In the genomic region with DNA sequence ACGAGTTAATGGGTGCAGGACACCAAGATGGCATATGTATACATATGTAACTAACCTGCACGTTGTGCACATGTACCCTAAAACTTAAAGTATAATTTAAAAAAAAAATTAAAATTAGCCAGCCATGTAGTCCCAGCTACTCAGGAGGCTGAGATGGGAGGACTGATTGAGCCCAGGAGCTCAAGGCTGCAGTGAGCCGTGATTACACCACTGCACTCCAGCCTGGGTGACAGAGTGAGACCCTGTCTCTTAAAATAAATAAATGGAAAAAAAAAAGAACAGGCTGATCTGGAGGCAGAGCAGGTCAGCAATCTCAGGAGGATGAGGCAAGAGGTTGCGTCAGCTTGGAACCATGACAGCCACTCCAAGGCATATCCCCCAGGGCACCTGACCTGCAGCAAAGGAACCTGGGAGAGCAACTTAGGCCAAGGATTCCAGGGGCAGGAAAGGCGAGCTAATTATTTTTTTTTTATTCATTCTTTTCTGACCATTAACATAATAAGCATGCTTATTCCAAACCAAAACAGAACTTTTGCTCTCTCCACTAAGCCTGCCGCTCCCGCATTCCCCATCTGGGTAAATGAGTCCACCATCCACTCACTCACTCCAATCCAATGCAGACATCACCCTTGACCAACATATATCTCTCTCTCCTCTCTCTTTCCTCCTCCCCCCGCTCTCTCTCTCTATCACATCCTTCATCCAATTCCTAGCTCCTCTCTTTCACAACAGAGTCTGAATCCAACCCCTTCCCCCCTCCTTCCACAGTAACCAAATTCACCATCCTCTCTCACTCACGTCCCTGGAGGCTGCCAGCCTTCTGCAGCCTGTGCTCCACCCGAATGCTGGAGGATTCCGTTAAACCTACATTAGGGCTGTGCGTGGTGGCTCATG, we compare ENCODE assay signal across 12 cellular contexts. TPM values are rescaled to one million over a fixed set of nuclear protein-coding genes. Genes with fewer than 3 reads are reported as not detected.
DNase-seq lines count a peak whose midpoint lies in the region; ATAC-seq and TF ChIP-seq lines count a peak whose summit lies in the region.
"Had no signal": no experiment of that assay in that cellular context is flagged by ENCODE, and none has a peak within 500 bp of the region (broad histone marks: within the 10 kb centered on the region; RNA-seq: fewer than 3 reads in every experiment).

No MANE protein-coding gene starts in this region.

- H3K9me3 ChIP-seq in heart right ventricle (peaks cover 0 to 3% (median 0%) of the 10 kb centered on the region in 11 donors), gastrocnemius medialis (no peaks in the 10 kb centered on the region)

- in situ Hi-C loops in gastrocnemius medialis (cut with MboI; ENCODE audit: low sequenced_read_pairs in 4 of 4) = no loop called here

- H3K4me3 Mint-ChIP-seq in WTC11 = no peak overlapping the region
- no peak overlapping the region for H3K4me3 Mint-ChIP-seq in activated T-cell treated with anti-CD3 and anti-CD28 coated beads, Interleukin-2, amount 50 U/mL, for 72 hours

- H3K36me3 Mint-ChIP-seq in WTC11 = no peaks in the 10 kb centered on the region
- no peaks in the 10 kb centered on the region for H3K36me3 Mint-ChIP-seq in activated T-cell treated with anti-CD3 and anti-CD28 coated beads, Interleukin-2, amount 50 U/mL, for 72 hours (ENCODE audit: insufficient read depth in 2 of 2)

- intact Hi-C loops in heart right ventricle (cut with DNase I) = no loop called here
- intact Hi-C loops in gastrocnemius medialis (cut with DNase I; ENCODE audit: low total_unique reads) = loop anchor here (2.0 kb wide), 1 partner anchor 15 kb away; no protein-coding TSS in a partner anchor

- POLR2A ChIA-PET in WTC11 (lab: Charles Lee) = no interaction called here

- H3K4me1 ChIP-seq in heart right ventricle (peaks cover 0 to 19% (median 16%) of the 10 kb centered on the region in 9 donors), gastrocnemius medialis (peaks cover 23 to 27% of the 10 kb centered on the region in 2 donors)

- WGBS in heart right ventricle, 2 donors = 67 to 75% methylated on average over 12 of the region's 12 CpGs

- DNase-seq in EH (ENCODE audit: low read depth) = peak; percentile 79
- no peak for DNase-seq in WTC11 (ENCODE audit: low spot score)
- DNase-seq in heart right ventricle = peak in 1 of 2 donors; percentile 53
- DNase-seq in gastrocnemius medialis = peak; percentile 83 to 92
- DNase-seq in NCI-H774 (lab: John Stamatoyannopoulos, UW) = no peak
- DNase-seq in activated T-cell treated with anti-CD3 and anti-CD28 coated beads, Interleukin-2, amount 50 U/mL, for 72 hours = no peak
- DNase-seq: amniotic stem cell; COR-L47; erythroblast; stimulated activated CD4-positive, alpha-beta T cell treated with anti-CD3 and anti-CD28 coated beads, Interleukin-12 subunit alpha, Interleukin-12 subunit beta, amount 100 ng/mL, for 4 hours had no signal

- H3K4me3 ChIP-seq in heart right ventricle (no peak overlapping the region), gastrocnemius medialis (peak overlapping the region in 3 of 4 donors; percentile 5 to 24 (median 7))

- H3K36me3 ChIP-seq in heart right ventricle (peaks cover 0 to 6% (median 0%) of the 10 kb centered on the region in 9 donors), gastrocnemius medialis (no peaks in the 10 kb centered on the region)

- H3K27ac ChIP-seq in heart right ventricle (peak overlapping the region in 2 of 10 donors; percentile 10 to 36), gastrocnemius medialis (peak overlapping the region; percentile 53 to 89 (median 72))

- TF ChIP-seq POLR2A in gastrocnemius medialis (IDR thresholded peaks at IDR 0.05) = no peak

- peaks cover 1% of the 10 kb centered on the region for H3K9me3 Mint-ChIP-seq in WTC11
- peaks cover 0 to under 1% of the 10 kb centered on the region in 2 donors for H3K9me3 Mint-ChIP-seq in activated T-cell treated with anti-CD3 and anti-CD28 coated beads, Interleukin-2, amount 50 U/mL, for 72 hours

- peaks cover 4% of the 10 kb centered on the region; the same call in 1 of the 2 replicates for H3K4me1 Mint-ChIP-seq in WTC11
- H3K4me1 Mint-ChIP-seq in activated T-cell treated with anti-CD3 and anti-CD28 coated beads, Interleukin-2, amount 50 U/mL, for 72 hours (ENCODE audit: low read depth) = no peaks in the 10 kb centered on the region

- H3K27me3 Mint-ChIP-seq in WTC11 (ENCODE audit: low read depth) = peaks cover 14% of the 10 kb centered on the region
- H3K27me3 Mint-ChIP-seq in activated T-cell treated with anti-CD3 and anti-CD28 coated beads, Interleukin-2, amount 50 U/mL, for 72 hours (ENCODE audit: low read depth) = no peaks in the 10 kb centered on the region

- TF ChIP-seq CTCF in WTC11 (IDR thresholded peaks at IDR 0.05) = no peak
- TF ChIP-seq CTCF in heart right ventricle (IDR thresholded peaks at IDR 0.05) = no peak
- no peak for TF ChIP-seq CTCF in gastrocnemius medialis (IDR thresholded peaks at IDR 0.05 in 4 of 5, conservative IDR thresholded peaks at IDR 0.05 in 1 of 5)

- CTCF ChIA-PET in WTC11 (lab: Charles Lee) = interaction anchor here (0.9 to 1.2 kb wide), 3 partner anchors 14 to 95 kb away, joined by 3 to 4 read pairs (median 3); no protein-coding TSS in a partner anchor

- ATAC-seq in WTC11 = 0 out of 2 replicates have a peak, but pooled peaks have one; percentile 30
- peak in 7 of 8 donors; percentile 51 to 91 (median 86) for ATAC-seq in heart right ventricle
- ATAC-seq in gastrocnemius medialis = peak; percentile 97 to 98
- ATAC-seq in HG03175 (IDR thresholded peaks at IDR 0.05; ENCODE audit: unreplicated experiment) = no peak
- no peak for ATAC-seq in HG02678 (IDR thresholded peaks at IDR 0.05; ENCODE audit: unreplicated experiment)
- no peak for ATAC-seq in activated T-cell treated with anti-CD3 and anti-CD28 coated beads, Interleukin-2, amount 50 U/mL, for 72 hours (replicated peaks in 1 of 2)

- no peak overlapping the region; the same call in 1 of the 2 replicates for H3K27ac Mint-ChIP-seq in WTC11
- H3K27ac Mint-ChIP-seq in activated T-cell treated with anti-CD3 and anti-CD28 coated beads, Interleukin-2, amount 50 U/mL, for 72 hours = no peak overlapping the region

- H3K27me3 ChIP-seq in heart right ventricle (no peaks in the 10 kb centered on the region), gastrocnemius medialis (no peaks in the 10 kb centered on the region)

TF ChIP-seq in WTC11, 78 proteins besides CTCF, POLR2A, EP300 and RAD21:
- TF ChIP-seq GABPB1 (CRISPR knock-in tag; IDR thresholded peaks at IDR 0.05) (peak; percentile 98), ZNF396 (CRISPR knock-in tag; IDR thresholded peaks at IDR 0.05; ENCODE audit: borderline replicate concordance) (no peak)

RNA-seq across cellular contexts. Expression of a gene that starts 47.7 kb away (rescaled TPM):
- total RNA-seq in WTC11 (2021) (5.0 to 7.6 TPM (median 6.7 TPM) in 3 replicates), heart right ventricle (10 to 100 TPM; 16.0 to 26.0 (median 21.4) TPM), gastrocnemius medialis (10 to 100 TPM; 10.6 to 22.7 (median 15.5) TPM)
- polyA plus RNA-seq in heart right ventricle = 10 to 100 TPM in 1 of 2 donors, 1 to 10 TPM in 1; 8.0 to 13.6 TPM
- 10 to 100 TPM; 16.4 to 16.6 TPM for total RNA-seq in activated T-cell treated with anti-CD3 and anti-CD28 coated beads, Interleukin-2, amount 50 U/mL, for 72 hours

RNA-seq across cellular contexts. Expression of a gene that starts 50.1 kb away (rescaled TPM):
- total RNA-seq in WTC11 (2021) (21.0 to 23.9 TPM (median 23.8 TPM) in 3 replicates), heart right ventricle (10 to 100 TPM in 3 of 10 donors, 1 to 10 TPM in 7; 1.6 to 19.9 (median 6.7) TPM), gastrocnemius medialis (1 to 10 TPM; 5.8 to 8.5 (median 6.9) TPM)
- polyA plus RNA-seq in heart right ventricle = 10 to 100 TPM in 1 of 2 donors, 1 to 10 TPM in 1; 6.8 to 24.1 TPM
- total RNA-seq in activated T-cell treated with anti-CD3 and anti-CD28 coated beads, Interleukin-2, amount 50 U/mL, for 72 hours = 100 to 1,000 TPM; 163 to 172 TPM

Comparison
In these comparisons a context has a peak if more than half of its experiments do, and no peak if none do; other contexts are left out.
1. DNase-seq: peak in EH (single experiment) and gastrocnemius medialis (2 of 2); none in WTC11 (single experiment), NCI-H774 (single experiment) and activated T-cell treated with anti-CD3 and anti-CD28 coated beads, Interleukin-2, amount 50 U/mL, for 72 hours (0 of 2).
2. ATAC-seq: peak in WTC11 (single experiment), heart right ventricle (7 of 8) and gastrocnemius medialis (2 of 2); none in HG03175 (single experiment), HG02678 (single experiment) and activated T-cell treated with anti-CD3 and anti-CD28 coated beads, Interleukin-2, amount 50 U/mL, for 72 hours (0 of 2).
3. H3K4me3 ChIP-seq: peak in gastrocnemius medialis (3 of 4); none in heart right ventricle (0 of 10).